28 cellular contexts compared by ENCODE assay signal in genomic region chrX:55801811-55802210, GRCh38.
DNase-seq lines count a peak whose midpoint lies in the region; ATAC-seq, FAIRE-seq and TF ChIP-seq lines count a peak whose summit lies in the region.
"Had no signal": no experiment of that assay in that cellular context is flagged by ENCODE, and none has a peak within 500 bp of the region (broad histone marks: within the 10 kb centered on the region; RNA-seq: fewer than 3 reads in every experiment).

No MANE protein-coding gene starts in this region.

- H3K9me3 ChIP-seq in HCT116 (ENCODE audit: control insufficient read depth in 1 of 2, insufficient read depth in 1 of 2, low read depth in 1 of 2, low read length in 2 of 2) (no peaks in the 10 kb centered on the region), OCI-LY3 (ENCODE audit: insufficient read depth, low read length) (no peaks in the 10 kb centered on the region), pancreas (no peaks in the 10 kb centered on the region), gastrocnemius medialis (no peaks in the 10 kb centered on the region)
- H3K9me3 ChIP-seq: left ventricle myocardium inferior, testis had no signal

- no peaks in the 10 kb centered on the region for H3K36me3 ChIP-seq in HCT116 (ENCODE audit: control insufficient read depth in 1 of 2, insufficient read depth in 2 of 2, low read length in 2 of 2)
- H3K36me3 ChIP-seq in OCI-LY3 (replicated peaks; ENCODE audit: low read depth, low read length), result no peaks in the 10 kb centered on the region
- no peaks in the 10 kb centered on the region for H3K36me3 ChIP-seq in pancreas
- H3K36me3 ChIP-seq in gastrocnemius medialis, result no peaks in the 10 kb centered on the region
- H3K36me3 ChIP-seq: left ventricle myocardium inferior had no signal

- intact Hi-C loops in HCT116 (cut with micrococcal nuclease) (loop anchor here (2.0 kb wide), 1 partner anchor 449 kb away; no protein-coding TSS in a partner anchor), pancreas (cut with DNase I) (no loop called here), gastrocnemius medialis (cut with DNase I; ENCODE audit: low total_unique reads) (no loop called here)

- TF ChIP-seq RAD21 in HCT116 (IDR thresholded peaks at IDR 0.05; ENCODE audit: low read depth), result peak; percentile 46

- BruUV-seq in HCT116 (replicated peaks; lab: Mats Ljungman, UMichigan), result no TSS peak

- H3K79me2 ChIP-seq in HCT116 (ENCODE audit: insufficient read depth, low read length), result no peaks in the 10 kb centered on the region
- H3K79me2 ChIP-seq in OCI-LY3 (ENCODE audit: low read length), result no peaks in the 10 kb centered on the region

- DNase-seq in HCT116 (ENCODE audit: low read depth, low spot score) (no peak), epithelial cell of esophagus (ENCODE audit: low read depth) (peak; percentile 4), pancreas (no peak), G401 (ENCODE audit: low spot score) (no peak), gastrocnemius medialis (no peak)
- DNase-seq: activated CD4-positive, alpha-beta T cell treated with anti-CD3 and anti-CD28 coated beads for 1 hour; activated CD8-positive, alpha-beta T cell treated with anti-CD3 and anti-CD28 coated beads for 36 hours; effector CD8-positive, alpha-beta T cell; HCEC 1CT; left ventricle myocardium inferior; MV-4-11; naive thymus-derived CD4-positive, alpha-beta T cell; NCI-H1436 treated with DMSO at 0.1 percent for 48 hours; NCI-H226; NCI-H774; occipital lobe; stimulated activated naive CD4-positive, alpha-beta T cell treated with Interleukin-2 at 50 U/mL for 16 hours; T-helper 17 cell; testis had no signal

- TF ChIP-seq CTCF in HCT116 (IDR thresholded peaks at IDR 0.05 in 2 of 3, conservative IDR thresholded peaks at IDR 0.05 in 1 of 3; ENCODE audit: borderline replicate concordance in 1 of 3, insufficient read depth in 1 of 3, low read depth in 2 of 3, low read length in 2 of 3), result 0 out of 6 replicates have a peak, but pooled peaks of 2 of the 3 experiments have one; percentile 9 to 11
- peak; percentile 32 for TF ChIP-seq CTCF in OCI-LY3 (IDR thresholded peaks at IDR 0.05; ENCODE audit: low read depth, low read length)
- TF ChIP-seq CTCF in epithelial cell of esophagus (IDR thresholded peaks at IDR 0.05; ENCODE audit: insufficient read depth, low read depth, low read length, missing control alignments), result no peak
- no peak for TF ChIP-seq CTCF in pancreas (IDR thresholded peaks at IDR 0.05)
- no peak for TF ChIP-seq CTCF in gastrocnemius medialis (IDR thresholded peaks at IDR 0.05 in 4 of 5, conservative IDR thresholded peaks at IDR 0.05 in 1 of 5)

- in situ Hi-C loops in G401 (cut with HindIII; ENCODE audit: low sequenced_read_pairs), result no loop called here
- in situ Hi-C loops in gastrocnemius medialis (cut with MboI; ENCODE audit: low sequenced_read_pairs in 4 of 4), result no loop called here

- CTCF ChIA-PET in HCT116 (lab: Charles Lee), result no interaction called here

- peak; percentile 29 for FAIRE-seq in pancreas (lab: Jason Lieb, UNC)
- FAIRE-seq: bronchial epithelial cell, D721Med had no signal

- H3K9ac ChIP-seq in HCT116 (ENCODE audit: low read length) (no peak overlapping the region), OCI-LY3 (ENCODE audit: low read length) (no peak overlapping the region)
- H3K9ac ChIP-seq: KMS-11 had no signal

- no peak overlapping the region for H3K27ac ChIP-seq in HCT116 (ENCODE audit: low read depth, low read length)
- H3K27ac ChIP-seq in OCI-LY3 (ENCODE audit: low read length), result no peak overlapping the region
- no peak overlapping the region for H3K27ac ChIP-seq in pancreas
- H3K27ac ChIP-seq in gastrocnemius medialis, result no peak overlapping the region
- H3K27ac ChIP-seq: KMS-11, left ventricle myocardium inferior, testis had no signal

- H3K4me1 ChIP-seq in HCT116 (ENCODE audit: control insufficient read depth in 1 of 2, insufficient read depth in 2 of 2, low read length in 2 of 2) (no peaks in the 10 kb centered on the region), OCI-LY3 (ENCODE audit: low read length) (no peaks in the 10 kb centered on the region), pancreas (no peaks in the 10 kb centered on the region), gastrocnemius medialis (no peaks in the 10 kb centered on the region)
- H3K4me1 ChIP-seq: left ventricle myocardium inferior, testis had no signal

- H3K27me3 ChIP-seq in HCT116 (ENCODE audit: insufficient read depth, low read length), result no peaks in the 10 kb centered on the region
- H3K27me3 ChIP-seq in OCI-LY3 (ENCODE audit: low read depth, low read length), result no peaks in the 10 kb centered on the region
- no peaks in the 10 kb centered on the region for H3K27me3 ChIP-seq in pancreas
- no peaks in the 10 kb centered on the region for H3K27me3 ChIP-seq in gastrocnemius medialis
- H3K27me3 ChIP-seq: testis had no signal

- H4K20me1 ChIP-seq in HCT116 (ENCODE audit: insufficient read depth) (no peaks in the 10 kb centered on the region), OCI-LY3 (ENCODE audit: insufficient read depth, low read length) (no peaks in the 10 kb centered on the region)

- H2AFZ ChIP-seq in HCT116 (ENCODE audit: low read depth, low read length, poor library complexity, severe bottlenecking), result no peak overlapping the region
- no peak overlapping the region for H2AFZ ChIP-seq in OCI-LY3 (ENCODE audit: low read depth, low read length)

- RAD21 ChIA-PET in HCT116 (lab: Charles Lee; ENCODE audit: low non-redundant PET in 1 of 2, low total read pairs in 2 of 2, uncharacterized antibody in 2 of 2, unreplicated experiment in 2 of 2), result no interaction called here

- no peak for TF ChIP-seq POLR2A in HCT116 (IDR thresholded peaks at IDR 0.05; ENCODE audit: borderline replicate concordance, extremely low read depth, insufficient read depth, insufficient read length)
- no peak for TF ChIP-seq POLR2A in gastrocnemius medialis (IDR thresholded peaks at IDR 0.05)

- no peak overlapping the region for H3K4me3 ChIP-seq in HCT116 (replicated peaks in 1 of 2; ENCODE audit: low read depth in 1 of 2, low read length in 2 of 2)
- no peak overlapping the region for H3K4me3 ChIP-seq in OCI-LY3 (ENCODE audit: low read length)
- H3K4me3 ChIP-seq in epithelial cell of esophagus (ENCODE audit: low read length), result no peak overlapping the region
- H3K4me3 ChIP-seq in pancreas, result no peak overlapping the region
- H3K4me3 ChIP-seq in gastrocnemius medialis, result no peak overlapping the region
- H3K4me3 ChIP-seq: left ventricle myocardium inferior, testis had no signal

- H3K9me2 ChIP-seq in HCT116 (ENCODE audit: insufficient read depth), result no peaks in the 10 kb centered on the region

- H3K4me2 ChIP-seq in HCT116 (ENCODE audit: low read length) (no peak overlapping the region), OCI-LY3 (ENCODE audit: low read length) (no peak overlapping the region)
- H3K4me2 ChIP-seq: KMS-11 had no signal

- WGBS in pancreas, 2 donors, result 23 to 24% methylated on average over 1 of the region's 1 CpG

- ATAC-seq in HCT116 (no peak), pancreas (no peak), GM19463 (IDR thresholded peaks at IDR 0.05; ENCODE audit: unreplicated experiment) (no peak), gastrocnemius medialis (no peak), GM19023 (IDR thresholded peaks at IDR 0.05; ENCODE audit: unreplicated experiment) (no peak)
- ATAC-seq: activated CD8-positive, alpha-beta T cell treated with anti-CD3 and anti-CD28 coated beads for 36 hours; activated naive CD4-positive, alpha-beta T cell treated with anti-CD3 and anti-CD28 coated beads, Interleukin-2, amount 50 U/mL, for 72 hours; activated T-helper 17 cell treated with anti-CD3 and anti-CD28 coated beads, Interleukin-2, amount 50 U/mL, for 72 hours; naive thymus-derived CD4-positive, alpha-beta T cell; SK-N-SH treated with all-trans-retinoic acid at 6 μM for 48 hours; T-helper 17 cell had no signal

- POLR2A ChIA-PET in HCT116 (lab: Charles Lee), result no interaction called here

TF ChIP-seq in HCT116, 20 proteins besides CTCF, POLR2A, EP300 and RAD21 (continues in another document):
- no peak for TF ChIP-seq EZH2 (IDR thresholded peaks at IDR 0.05)
- TF ChIP-seq SP1 (IDR thresholded peaks at IDR 0.05; ENCODE audit: low read depth), result no peak
- no peak for TF ChIP-seq JUND (IDR thresholded peaks at IDR 0.05)
- TF ChIP-seq ELF1 (IDR thresholded peaks at IDR 0.05; ENCODE audit: borderline replicate concordance, low read depth), result no peak
- no peak for TF ChIP-seq MAX (IDR thresholded peaks at IDR 0.05)
- TF ChIP-seq REST (IDR thresholded peaks at IDR 0.05; ENCODE audit: low read depth), result no peak
- no peak for TF ChIP-seq EZH2phosphoT487 (IDR thresholded peaks at IDR 0.05; ENCODE audit: borderline replicate concordance)
- TF ChIP-seq CBX3 (IDR thresholded peaks at IDR 0.05; ENCODE audit: low read depth), result no peak
- no peak for TF ChIP-seq FOSL1 (IDR thresholded peaks at IDR 0.05; ENCODE audit: low read depth)
- no peak for TF ChIP-seq SRF (IDR thresholded peaks at IDR 0.05; ENCODE audit: low read depth)
- TF ChIP-seq TCF7L2 (IDR thresholded peaks at IDR 0.05; ENCODE audit: borderline replicate concordance, extremely low read depth, insufficient read depth, insufficient read length), result no peak
- no peak for TF ChIP-seq ZFX (IDR thresholded peaks at IDR 0.05)

Comparison
In these comparisons a context has a peak if more than half of its experiments do, and no peak if none do; other contexts are left out.
1. CTCF ChIP-seq: peak in HCT116 (2 of 3) and OCI-LY3 (single experiment); none in epithelial cell of esophagus (single experiment), pancreas (0 of 4) and gastrocnemius medialis (0 of 5).